16 cellular contexts compared by ENCODE assay signal in the genomic region with DNA sequence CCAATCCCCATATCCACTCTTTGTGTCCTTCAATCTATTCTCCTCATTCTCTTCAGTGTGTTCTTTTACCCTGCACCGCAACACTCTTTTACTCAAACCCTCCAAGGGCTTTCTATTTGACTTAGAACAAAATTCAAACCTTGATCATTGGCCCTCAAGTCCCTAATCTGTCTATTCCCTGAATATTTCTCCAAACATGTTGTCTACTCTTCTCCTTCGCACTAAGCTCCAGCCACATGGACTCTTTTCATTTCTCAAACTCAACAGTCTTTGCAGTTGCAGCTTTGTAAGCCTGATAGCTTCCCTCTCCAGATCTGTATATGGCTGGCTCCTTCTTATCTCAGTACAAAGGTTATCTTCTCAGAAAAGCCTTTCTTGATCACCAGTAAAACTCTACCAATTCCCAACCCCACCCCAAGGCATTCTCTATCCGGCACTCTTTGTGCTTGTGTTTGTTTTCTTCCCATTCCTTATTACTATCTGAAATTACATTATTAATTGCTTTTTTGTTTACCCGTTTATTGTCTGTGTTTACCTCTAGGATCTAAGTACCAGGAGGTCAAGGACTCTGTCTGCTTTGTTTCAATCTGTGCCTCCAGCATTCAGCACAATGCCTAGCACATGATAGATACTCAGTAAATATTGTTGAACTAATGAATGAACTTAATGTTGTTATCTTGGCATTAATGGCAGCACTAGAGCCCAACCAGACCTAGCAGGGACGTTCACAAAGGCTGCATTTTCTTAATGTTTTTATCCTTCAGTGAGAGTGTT.
DNase-seq lines count a peak whose midpoint lies in the region; ATAC-seq, FAIRE-seq and TF ChIP-seq lines count a peak whose summit lies in the region.
"Had no signal": no experiment of that assay in that cellular context is flagged by ENCODE, and none has a peak within 500 bp of the region (broad histone marks: within the 10 kb centered on the region; RNA-seq: fewer than 3 reads in every experiment).

No MANE protein-coding gene starts in this region.

- H3K27me3 ChIP-seq in HUES48 (ENCODE audit: control insufficient read depth, insufficient read depth, low read length): no peaks in the 10 kb centered on the region
- H3K27me3 ChIP-seq in pancreas: no peaks in the 10 kb centered on the region

- no peak for DNase-seq in WTC11 (ENCODE audit: low spot score)
- no peak for DNase-seq in left colon
- DNase-seq in pancreas: no peak
- DNase-seq in activated CD4-positive, alpha-beta T cell treated with anti-CD3 and anti-CD28 coated beads for 48 hours: no peak
- no peak for DNase-seq in NCI-H524 treated with DMSO at 0.1 percent for 48 hours (lab: John Stamatoyannopoulos, UW)
- DNase-seq in NCI-H1048 (lab: John Stamatoyannopoulos, UW): no peak
- DNase-seq: COR-L47, DMS153, Kasumi-1, NCI-H187, NCI-H69 had no signal

- TF ChIP-seq CTCF in WTC11 (IDR thresholded peaks at IDR 0.05): no peak
- TF ChIP-seq CTCF in pancreas (IDR thresholded peaks at IDR 0.05): no peak

- no peak overlapping the region for H3K4me3 ChIP-seq in HUES48 (ENCODE audit: low read depth, low read length)
- H3K4me3 ChIP-seq in pancreas: no peak overlapping the region

- POLR2A ChIA-PET in WTC11 (lab: Charles Lee): interaction anchor here (1.0 kb wide), 1 partner anchor 285 kb away, joined by 4 read pairs; the partner anchor contains the start of gene LGR4

- WGBS in pancreas, 2 donors: 34 to 39% methylated on average over 5 of the region's 5 CpGs

- CTCF ChIA-PET in WTC11 (lab: Charles Lee): interaction anchor here (4.6 to 5.6 kb wide), 2 partner anchors 110 to 298 kb away, joined by 54 to 60 read pairs; no protein-coding TSS in a partner anchor

- H3K27ac ChIP-seq in HUES48 (ENCODE audit: low read depth, low read length) (peak overlapping the region; percentile 23), pancreas (peak overlapping the region in 1 of 4 donors; percentile 2)
- H3K27ac ChIP-seq: C4-2B had no signal

- H3K36me3 ChIP-seq in HUES48 (ENCODE audit: control insufficient read depth, insufficient read depth, low read length): no peaks in the 10 kb centered on the region
- H3K36me3 ChIP-seq in pancreas: no peaks in the 10 kb centered on the region

- no peaks in the 10 kb centered on the region for H3K27me3 Mint-ChIP-seq in WTC11 (ENCODE audit: low read depth)

- H3K4me1 ChIP-seq in HUES48 (ENCODE audit: control insufficient read depth, insufficient read depth, low read length): no peaks in the 10 kb centered on the region
- peaks cover 11 to 20% (median 15%) of the 10 kb centered on the region in 3 donors for H3K4me1 ChIP-seq in pancreas

- H3K9me3 ChIP-seq in HUES48 (ENCODE audit: control insufficient read depth, insufficient read depth, low read length): no peaks in the 10 kb centered on the region
- no peaks in the 10 kb centered on the region for H3K9me3 ChIP-seq in pancreas

- FAIRE-seq in pancreas (lab: Jason Lieb, UNC): no peak
- FAIRE-seq: GM12892, H1 had no signal

- H3K27ac Mint-ChIP-seq in WTC11: no peak overlapping the region

- H3K9me3 Mint-ChIP-seq in WTC11: peaks cover 5% of the 10 kb centered on the region; the same call in 1 of the 2 replicates

- intact Hi-C loops in left colon (cut with DNase I, micrococcal nuclease): no loop called here
- intact Hi-C loops in pancreas (cut with DNase I): loop anchor here in 2 of 3 donors (5.0 to 10.0 kb wide), 2 partner anchors 107 to 294 kb away; no protein-coding TSS in a partner anchor

- ATAC-seq in WTC11: no peak
- peak; percentile 94 for ATAC-seq in left colon
- peak; percentile 37 to 75 (median 61) for ATAC-seq in pancreas
- ATAC-seq in GM19397 (IDR thresholded peaks at IDR 0.05; ENCODE audit: unreplicated experiment): no peak

- H3K4me3 Mint-ChIP-seq in WTC11: no peak overlapping the region

- H3K4me1 Mint-ChIP-seq in WTC11: peaks cover 14% of the 10 kb centered on the region

- H3K36me3 Mint-ChIP-seq in WTC11: 0 out of 2 replicates have a peak, but pooled peaks cover 5% of the 10 kb centered on the region

- H3K9ac ChIP-seq in HUES48 (ENCODE audit: low read depth, low read length): no peak overlapping the region

TF ChIP-seq in WTC11, 78 proteins besides CTCF, POLR2A, EP300 and RAD21:
- no peak for TF ChIP-seq SMAD3 (CRISPR knock-in tag; IDR thresholded peaks at IDR 0.05; ENCODE audit: borderline replicate concordance)
- no peak for TF ChIP-seq ZNF396 (CRISPR knock-in tag; IDR thresholded peaks at IDR 0.05; ENCODE audit: borderline replicate concordance)
- TF ChIP-seq RORB (CRISPR knock-in tag; IDR thresholded peaks at IDR 0.05): 0 out of 2 replicates have a peak, but pooled peaks have one; percentile 8

Comparison
In these comparisons a context has a peak if more than half of its experiments do, and no peak if none do; other contexts are left out.
1. ATAC-seq: peak in left colon (single experiment) and pancreas (4 of 4); none in WTC11 (single experiment) and GM19397 (single experiment).
2. intact Hi-C loops: an anchor here in pancreas (5.0 to 10.0 kb wide); none called in left colon.